Comparison of ENCODE assay signal across 1 cellular context in the genomic region with DNA sequence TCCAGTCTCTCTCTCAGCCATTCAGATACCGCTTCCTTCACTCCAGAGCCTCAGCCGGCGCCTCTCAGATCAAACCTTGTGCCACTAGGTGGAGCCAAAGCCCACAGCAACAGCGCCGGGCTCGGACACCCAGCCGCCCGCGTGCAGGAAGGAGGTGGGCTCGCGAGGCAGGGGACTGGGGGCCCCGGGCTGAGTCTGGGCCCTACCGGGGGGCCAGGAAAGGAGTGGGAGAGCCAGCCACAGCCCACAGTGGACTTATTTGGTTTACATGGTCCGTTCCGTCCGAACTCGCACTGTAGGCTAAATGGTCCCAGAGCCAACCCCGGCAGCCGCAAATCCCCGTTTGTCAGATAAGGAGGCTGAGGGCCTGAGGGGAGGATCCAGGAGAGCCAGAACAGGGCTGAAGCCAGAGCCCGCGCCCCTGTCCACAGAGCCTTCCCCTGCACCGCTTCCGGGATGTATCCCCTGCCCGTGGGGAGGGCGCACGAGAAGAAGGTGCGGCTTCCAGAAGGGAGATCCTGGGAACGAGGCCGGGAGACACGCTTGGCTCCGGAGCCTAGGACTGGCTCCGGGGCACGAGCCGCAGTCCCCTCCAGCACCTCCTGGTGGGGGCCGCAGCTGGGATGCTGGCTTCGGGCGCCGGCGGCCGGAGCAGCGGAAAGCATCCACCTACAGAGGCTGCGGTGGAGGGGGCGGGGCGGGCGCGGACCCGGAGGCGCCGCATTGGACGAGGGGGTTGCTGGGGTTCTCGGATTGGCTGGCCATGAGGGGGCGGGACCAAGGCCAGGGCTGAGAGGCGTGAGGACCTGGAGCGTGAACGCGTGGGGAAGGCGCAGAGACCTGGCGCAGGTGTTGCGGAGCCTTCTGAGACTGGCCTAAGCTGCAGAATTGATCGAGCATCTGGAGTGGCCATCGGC.
TF ChIP-seq lines count a peak whose summit lies in the region.

No MANE protein-coding gene starts in this region.

TF ChIP-seq in K562, 482 proteins besides CTCF, POLR2A, EP300 and RAD21 (continued from another document and continues in another):
- TF ChIP-seq, protein P1, sequence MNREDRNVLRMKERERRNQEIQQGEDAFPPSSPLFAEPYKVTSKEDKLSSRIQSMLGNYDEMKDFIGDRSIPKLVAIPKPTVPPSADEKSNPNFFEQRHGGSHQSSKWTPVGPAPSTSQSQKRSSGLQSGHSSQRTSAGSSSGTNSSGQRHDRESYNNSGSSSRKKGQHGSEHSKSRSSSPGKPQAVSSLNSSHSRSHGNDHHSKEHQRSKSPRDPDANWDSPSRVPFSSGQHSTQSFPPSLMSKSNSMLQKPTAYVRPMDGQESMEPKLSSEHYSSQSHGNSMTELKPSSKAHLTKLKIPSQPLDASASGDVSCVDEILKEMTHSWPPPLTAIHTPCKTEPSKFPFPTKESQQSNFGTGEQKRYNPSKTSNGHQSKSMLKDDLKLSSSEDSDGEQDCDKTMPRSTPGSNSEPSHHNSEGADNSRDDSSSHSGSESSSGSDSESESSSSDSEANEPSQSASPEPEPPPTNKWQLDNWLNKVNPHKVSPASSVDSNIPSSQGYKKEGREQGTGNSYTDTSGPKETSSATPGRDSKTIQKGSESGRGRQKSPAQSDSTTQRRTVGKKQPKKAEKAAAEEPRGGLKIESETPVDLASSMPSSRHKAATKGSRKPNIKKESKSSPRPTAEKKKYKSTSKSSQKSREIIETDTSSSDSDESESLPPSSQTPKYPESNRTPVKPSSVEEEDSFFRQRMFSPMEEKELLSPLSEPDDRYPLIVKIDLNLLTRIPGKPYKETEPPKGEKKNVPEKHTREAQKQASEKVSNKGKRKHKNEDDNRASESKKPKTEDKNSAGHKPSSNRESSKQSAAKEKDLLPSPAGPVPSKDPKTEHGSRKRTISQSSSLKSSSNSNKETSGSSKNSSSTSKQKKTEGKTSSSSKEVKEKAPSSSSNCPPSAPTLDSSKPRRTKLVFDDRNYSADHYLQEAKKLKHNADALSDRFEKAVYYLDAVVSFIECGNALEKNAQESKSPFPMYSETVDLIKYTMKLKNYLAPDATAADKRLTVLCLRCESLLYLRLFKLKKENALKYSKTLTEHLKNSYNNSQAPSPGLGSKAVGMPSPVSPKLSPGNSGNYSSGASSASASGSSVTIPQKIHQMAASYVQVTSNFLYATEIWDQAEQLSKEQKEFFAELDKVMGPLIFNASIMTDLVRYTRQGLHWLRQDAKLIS (CRISPR knock-in tag; IDR thresholded peaks at IDR 0.05) = 0 out of 2 replicates have a peak, but pooled peaks have one; percentile 37
- TF ChIP-seq ETV5 (CRISPR knock-in tag; IDR thresholded peaks at IDR 0.05; ENCODE audit: low read depth) (peak; percentile 35; the same call in 1 of the 2 replicates), FOXP1 (CRISPR knock-in tag; IDR thresholded peaks at IDR 0.05) (peak; percentile 46; the same call in 1 of the 2 replicates), PTBP1 (IDR thresholded peaks at IDR 0.05; ENCODE audit: low read depth, low read length) (no peak), TARDBP (IDR thresholded peaks at IDR 0.05) (0 out of 2 replicates have a peak, but pooled peaks have one; percentile 56), PCBP1 (IDR thresholded peaks at IDR 0.05; ENCODE audit: low read depth, low read length, poor library complexity, severe bottlenecking) (peak; percentile 45), U2AF1 (optimal IDR thresholded peaks at IDR 0.05; ENCODE audit: low read depth, low read length) (no peak), MAZ (CRISPR knock-in tag; conservative IDR thresholded peaks at IDR 0.05 in 1 of 2, IDR thresholded peaks at IDR 0.05 in 1 of 2) (peak; percentile 56 to 66; a peak in 3 of 4 replicates), BRD9 (IDR thresholded peaks at IDR 0.05; ENCODE audit: low read depth, partially characterized antibody) (peak; percentile 44), HDAC1 (IDR thresholded peaks at IDR 0.05) (peak in 1 of 2 experiments; percentile 5; a peak in 1 of 4 replicates), ERF (CRISPR knock-in tag; IDR thresholded peaks at IDR 0.05) (0 out of 2 replicates have a peak, but pooled peaks have one; percentile 57), MYC (IDR thresholded peaks at IDR 0.05; ENCODE audit: low read depth, low read length) (peak; percentile 57), MYC (CRISPR knock-in tag; IDR thresholded peaks at IDR 0.05; ENCODE audit: borderline replicate concordance, low read depth) (peak; percentile 65; the same call in 1 of the 2 replicates), STAT5B (CRISPR knock-in tag; IDR thresholded peaks at IDR 0.05) (no peak), SP1 (CRISPR knock-in tag; IDR thresholded peaks at IDR 0.05) (peak; percentile 81; the same call in 1 of the 2 replicates), RBFOX2 (IDR thresholded peaks at IDR 0.05; ENCODE audit: low read depth, low read length) (peak; percentile 55), CXXC5 (CRISPR knock-in tag; IDR thresholded peaks at IDR 0.05) (peak; percentile 36; the same call in 1 of the 2 replicates), MXI1 (IDR thresholded peaks at IDR 0.05; ENCODE audit: low read depth, low read length) (no peak), PPARD (CRISPR knock-in tag; IDR thresholded peaks at IDR 0.05) (no peak), ZNF23 (CRISPR knock-in tag; IDR thresholded peaks at IDR 0.05) (no peak), MED1 (CRISPR knock-in tag; IDR thresholded peaks at IDR 0.05; ENCODE audit: borderline replicate concordance) (no peak), BHLHE40 (IDR thresholded peaks at IDR 0.05; ENCODE audit: low read length) (peak; percentile 72), GABPB1 (CRISPR knock-in tag; IDR thresholded peaks at IDR 0.05) (peak; percentile 60)
- TF ChIP-seq, protein P2, sequence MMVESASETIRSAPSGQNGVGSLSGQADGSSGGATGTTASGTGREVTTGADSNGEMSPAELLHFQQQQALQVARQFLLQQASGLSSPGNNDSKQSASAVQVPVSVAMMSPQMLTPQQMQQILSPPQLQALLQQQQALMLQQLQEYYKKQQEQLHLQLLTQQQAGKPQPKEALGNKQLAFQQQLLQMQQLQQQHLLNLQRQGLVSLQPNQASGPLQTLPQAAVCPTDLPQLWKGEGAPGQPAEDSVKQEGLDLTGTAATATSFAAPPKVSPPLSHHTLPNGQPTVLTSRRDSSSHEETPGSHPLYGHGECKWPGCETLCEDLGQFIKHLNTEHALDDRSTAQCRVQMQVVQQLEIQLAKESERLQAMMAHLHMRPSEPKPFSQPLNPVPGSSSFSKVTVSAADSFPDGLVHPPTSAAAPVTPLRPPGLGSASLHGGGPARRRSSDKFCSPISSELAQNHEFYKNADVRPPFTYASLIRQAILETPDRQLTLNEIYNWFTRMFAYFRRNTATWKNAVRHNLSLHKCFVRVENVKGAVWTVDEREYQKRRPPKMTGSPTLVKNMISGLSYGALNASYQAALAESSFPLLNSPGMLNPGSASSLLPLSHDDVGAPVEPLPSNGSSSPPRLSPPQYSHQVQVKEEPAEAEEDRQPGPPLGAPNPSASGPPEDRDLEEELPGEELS (CRISPR knock-in tag; IDR thresholded peaks at IDR 0.05; ENCODE audit: borderline replicate concordance) = 0 out of 2 replicates have a peak, but pooled peaks have one; percentile 36
- TF ChIP-seq, protein P3, sequence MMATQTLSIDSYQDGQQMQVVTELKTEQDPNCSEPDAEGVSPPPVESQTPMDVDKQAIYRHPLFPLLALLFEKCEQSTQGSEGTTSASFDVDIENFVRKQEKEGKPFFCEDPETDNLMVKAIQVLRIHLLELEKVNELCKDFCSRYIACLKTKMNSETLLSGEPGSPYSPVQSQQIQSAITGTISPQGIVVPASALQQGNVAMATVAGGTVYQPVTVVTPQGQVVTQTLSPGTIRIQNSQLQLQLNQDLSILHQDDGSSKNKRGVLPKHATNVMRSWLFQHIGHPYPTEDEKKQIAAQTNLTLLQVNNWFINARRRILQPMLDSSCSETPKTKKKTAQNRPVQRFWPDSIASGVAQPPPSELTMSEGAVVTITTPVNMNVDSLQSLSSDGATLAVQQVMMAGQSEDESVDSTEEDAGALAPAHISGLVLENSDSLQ (IDR thresholded peaks at IDR 0.05) = peak; percentile 17; the same call in 1 of the 2 replicates
- TF ChIP-seq, protein P4, sequence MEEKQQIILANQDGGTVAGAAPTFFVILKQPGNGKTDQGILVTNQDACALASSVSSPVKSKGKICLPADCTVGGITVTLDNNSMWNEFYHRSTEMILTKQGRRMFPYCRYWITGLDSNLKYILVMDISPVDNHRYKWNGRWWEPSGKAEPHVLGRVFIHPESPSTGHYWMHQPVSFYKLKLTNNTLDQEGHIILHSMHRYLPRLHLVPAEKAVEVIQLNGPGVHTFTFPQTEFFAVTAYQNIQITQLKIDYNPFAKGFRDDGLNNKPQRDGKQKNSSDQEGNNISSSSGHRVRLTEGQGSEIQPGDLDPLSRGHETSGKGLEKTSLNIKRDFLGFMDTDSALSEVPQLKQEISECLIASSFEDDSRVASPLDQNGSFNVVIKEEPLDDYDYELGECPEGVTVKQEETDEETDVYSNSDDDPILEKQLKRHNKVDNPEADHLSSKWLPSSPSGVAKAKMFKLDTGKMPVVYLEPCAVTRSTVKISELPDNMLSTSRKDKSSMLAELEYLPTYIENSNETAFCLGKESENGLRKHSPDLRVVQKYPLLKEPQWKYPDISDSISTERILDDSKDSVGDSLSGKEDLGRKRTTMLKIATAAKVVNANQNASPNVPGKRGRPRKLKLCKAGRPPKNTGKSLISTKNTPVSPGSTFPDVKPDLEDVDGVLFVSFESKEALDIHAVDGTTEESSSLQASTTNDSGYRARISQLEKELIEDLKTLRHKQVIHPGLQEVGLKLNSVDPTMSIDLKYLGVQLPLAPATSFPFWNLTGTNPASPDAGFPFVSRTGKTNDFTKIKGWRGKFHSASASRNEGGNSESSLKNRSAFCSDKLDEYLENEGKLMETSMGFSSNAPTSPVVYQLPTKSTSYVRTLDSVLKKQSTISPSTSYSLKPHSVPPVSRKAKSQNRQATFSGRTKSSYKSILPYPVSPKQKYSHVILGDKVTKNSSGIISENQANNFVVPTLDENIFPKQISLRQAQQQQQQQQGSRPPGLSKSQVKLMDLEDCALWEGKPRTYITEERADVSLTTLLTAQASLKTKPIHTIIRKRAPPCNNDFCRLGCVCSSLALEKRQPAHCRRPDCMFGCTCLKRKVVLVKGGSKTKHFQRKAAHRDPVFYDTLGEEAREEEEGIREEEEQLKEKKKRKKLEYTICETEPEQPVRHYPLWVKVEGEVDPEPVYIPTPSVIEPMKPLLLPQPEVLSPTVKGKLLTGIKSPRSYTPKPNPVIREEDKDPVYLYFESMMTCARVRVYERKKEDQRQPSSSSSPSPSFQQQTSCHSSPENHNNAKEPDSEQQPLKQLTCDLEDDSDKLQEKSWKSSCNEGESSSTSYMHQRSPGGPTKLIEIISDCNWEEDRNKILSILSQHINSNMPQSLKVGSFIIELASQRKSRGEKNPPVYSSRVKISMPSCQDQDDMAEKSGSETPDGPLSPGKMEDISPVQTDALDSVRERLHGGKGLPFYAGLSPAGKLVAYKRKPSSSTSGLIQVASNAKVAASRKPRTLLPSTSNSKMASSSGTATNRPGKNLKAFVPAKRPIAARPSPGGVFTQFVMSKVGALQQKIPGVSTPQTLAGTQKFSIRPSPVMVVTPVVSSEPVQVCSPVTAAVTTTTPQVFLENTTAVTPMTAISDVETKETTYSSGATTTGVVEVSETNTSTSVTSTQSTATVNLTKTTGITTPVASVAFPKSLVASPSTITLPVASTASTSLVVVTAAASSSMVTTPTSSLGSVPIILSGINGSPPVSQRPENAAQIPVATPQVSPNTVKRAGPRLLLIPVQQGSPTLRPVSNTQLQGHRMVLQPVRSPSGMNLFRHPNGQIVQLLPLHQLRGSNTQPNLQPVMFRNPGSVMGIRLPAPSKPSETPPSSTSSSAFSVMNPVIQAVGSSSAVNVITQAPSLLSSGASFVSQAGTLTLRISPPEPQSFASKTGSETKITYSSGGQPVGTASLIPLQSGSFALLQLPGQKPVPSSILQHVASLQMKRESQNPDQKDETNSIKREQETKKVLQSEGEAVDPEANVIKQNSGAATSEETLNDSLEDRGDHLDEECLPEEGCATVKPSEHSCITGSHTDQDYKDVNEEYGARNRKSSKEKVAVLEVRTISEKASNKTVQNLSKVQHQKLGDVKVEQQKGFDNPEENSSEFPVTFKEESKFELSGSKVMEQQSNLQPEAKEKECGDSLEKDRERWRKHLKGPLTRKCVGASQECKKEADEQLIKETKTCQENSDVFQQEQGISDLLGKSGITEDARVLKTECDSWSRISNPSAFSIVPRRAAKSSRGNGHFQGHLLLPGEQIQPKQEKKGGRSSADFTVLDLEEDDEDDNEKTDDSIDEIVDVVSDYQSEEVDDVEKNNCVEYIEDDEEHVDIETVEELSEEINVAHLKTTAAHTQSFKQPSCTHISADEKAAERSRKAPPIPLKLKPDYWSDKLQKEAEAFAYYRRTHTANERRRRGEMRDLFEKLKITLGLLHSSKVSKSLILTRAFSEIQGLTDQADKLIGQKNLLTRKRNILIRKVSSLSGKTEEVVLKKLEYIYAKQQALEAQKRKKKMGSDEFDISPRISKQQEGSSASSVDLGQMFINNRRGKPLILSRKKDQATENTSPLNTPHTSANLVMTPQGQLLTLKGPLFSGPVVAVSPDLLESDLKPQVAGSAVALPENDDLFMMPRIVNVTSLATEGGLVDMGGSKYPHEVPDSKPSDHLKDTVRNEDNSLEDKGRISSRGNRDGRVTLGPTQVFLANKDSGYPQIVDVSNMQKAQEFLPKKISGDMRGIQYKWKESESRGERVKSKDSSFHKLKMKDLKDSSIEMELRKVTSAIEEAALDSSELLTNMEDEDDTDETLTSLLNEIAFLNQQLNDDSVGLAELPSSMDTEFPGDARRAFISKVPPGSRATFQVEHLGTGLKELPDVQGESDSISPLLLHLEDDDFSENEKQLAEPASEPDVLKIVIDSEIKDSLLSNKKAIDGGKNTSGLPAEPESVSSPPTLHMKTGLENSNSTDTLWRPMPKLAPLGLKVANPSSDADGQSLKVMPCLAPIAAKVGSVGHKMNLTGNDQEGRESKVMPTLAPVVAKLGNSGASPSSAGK (IDR thresholded peaks at IDR 0.05) = peak; percentile 91
- TF ChIP-seq, protein P5, sequence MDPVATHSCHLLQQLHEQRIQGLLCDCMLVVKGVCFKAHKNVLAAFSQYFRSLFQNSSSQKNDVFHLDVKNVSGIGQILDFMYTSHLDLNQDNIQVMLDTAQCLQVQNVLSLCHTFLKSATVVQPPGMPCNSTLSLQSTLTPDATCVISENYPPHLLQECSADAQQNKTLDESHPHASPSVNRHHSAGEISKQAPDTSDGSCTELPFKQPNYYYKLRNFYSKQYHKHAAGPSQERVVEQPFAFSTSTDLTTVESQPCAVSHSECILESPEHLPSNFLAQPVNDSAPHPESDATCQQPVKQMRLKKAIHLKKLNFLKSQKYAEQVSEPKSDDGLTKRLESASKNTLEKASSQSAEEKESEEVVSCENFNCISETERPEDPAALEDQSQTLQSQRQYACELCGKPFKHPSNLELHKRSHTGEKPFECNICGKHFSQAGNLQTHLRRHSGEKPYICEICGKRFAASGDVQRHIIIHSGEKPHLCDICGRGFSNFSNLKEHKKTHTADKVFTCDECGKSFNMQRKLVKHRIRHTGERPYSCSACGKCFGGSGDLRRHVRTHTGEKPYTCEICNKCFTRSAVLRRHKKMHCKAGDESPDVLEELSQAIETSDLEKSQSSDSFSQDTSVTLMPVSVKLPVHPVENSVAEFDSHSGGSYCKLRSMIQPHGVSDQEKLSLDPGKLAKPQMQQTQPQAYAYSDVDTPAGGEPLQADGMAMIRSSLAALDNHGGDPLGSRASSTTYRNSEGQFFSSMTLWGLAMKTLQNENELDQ (CRISPR knock-in tag; IDR thresholded peaks at IDR 0.05; ENCODE audit: borderline replicate concordance) = no peak
- TF ChIP-seq, protein P6, sequence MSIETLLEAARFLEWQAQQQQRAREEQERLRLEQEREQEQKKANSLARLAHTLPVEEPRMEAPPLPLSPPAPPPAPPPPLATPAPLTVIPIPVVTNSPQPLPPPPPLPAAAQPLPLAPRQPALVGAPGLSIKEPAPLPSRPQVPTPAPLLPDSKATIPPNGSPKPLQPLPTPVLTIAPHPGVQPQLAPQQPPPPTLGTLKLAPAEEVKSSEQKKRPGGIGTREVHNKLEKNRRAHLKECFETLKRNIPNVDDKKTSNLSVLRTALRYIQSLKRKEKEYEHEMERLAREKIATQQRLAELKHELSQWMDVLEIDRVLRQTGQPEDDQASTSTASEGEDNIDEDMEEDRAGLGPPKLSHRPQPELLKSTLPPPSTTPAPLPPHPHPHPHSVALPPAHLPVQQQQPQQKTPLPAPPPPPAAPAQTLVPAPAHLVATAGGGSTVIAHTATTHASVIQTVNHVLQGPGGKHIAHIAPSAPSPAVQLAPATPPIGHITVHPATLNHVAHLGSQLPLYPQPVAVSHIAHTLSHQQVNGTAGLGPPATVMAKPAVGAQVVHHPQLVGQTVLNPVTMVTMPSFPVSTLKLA (conservative IDR thresholded peaks at IDR 0.05) = peak; percentile 62 to 78
